ENCODE assay signal across 24 cellular contexts in the genomic region with DNA sequence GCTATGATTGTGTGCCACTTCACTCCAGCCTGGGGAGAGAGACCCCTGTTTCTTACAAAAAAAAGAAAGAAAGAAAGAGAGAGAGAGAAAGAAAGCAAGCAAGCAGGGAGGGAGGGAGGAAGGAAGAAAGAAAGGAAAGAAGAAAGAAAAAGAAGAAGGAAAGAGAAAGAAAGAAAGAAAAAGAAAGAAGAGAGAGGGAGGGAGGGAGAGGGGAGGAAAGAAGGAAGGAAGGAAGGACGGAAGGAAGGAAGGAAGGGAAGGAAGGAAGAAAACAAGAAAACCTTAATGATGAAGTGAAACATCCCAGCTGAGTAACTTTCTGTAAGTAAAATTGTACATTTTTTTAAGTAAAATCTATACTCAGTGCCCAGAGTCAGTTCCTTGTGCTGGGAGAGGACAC.
"Had no signal": no experiment of that assay in that cellular context is flagged by ENCODE, and none has a peak within 500 bp of the region (broad histone marks: within the 10 kb centered on the region; RNA-seq: fewer than 3 reads in every experiment).

No MANE protein-coding gene starts in this region.

- ATAC-seq: Panc1, PC-3, SK-N-SH treated with all-trans-retinoic acid at 6 μM for 48 hours had no signal

- H3K4me3 ChIP-seq: MG63 had no signal

- H3K27me3 ChIP-seq: MG63 had no signal

- H3K36me3 ChIP-seq: MG63 had no signal

- DNase-seq: Karpas-422; KG1; MG63; NCI-H1092; NCI-H1105 treated with DMSO at 0.1 percent for 48 hours; NCI-H1417 treated with DMSO at 0.1 percent for 48 hours; NCI-H146; NCI-H1694 treated with DMSO at 0.1 percent for 48 hours; NCI-H1930; NCI-H2081; NCI-H2171; NCI-H226; NCI-H446; NCI-H510A; NCI-H524 treated with DMSO at 0.1 percent for 48 hours; NCI-H69; NCI-H774; NK-92 treated with Interleukin-12 subunit alpha and Interleukin-12 subunit beta, amount 100 ng/mL, for 24 hours; PC-3; SHP77 had no signal

- H3K27ac ChIP-seq: HL-60, RWPE1 had no signal

- H3K9me3 ChIP-seq: MG63 had no signal
